20 cellular contexts compared by ENCODE assay signal in genomic region chr13:30983431-30983830, GRCh38. TPM values are rescaled to one million over a fixed set of nuclear protein-coding genes. Genes with fewer than 3 reads are reported as not detected.
DNase-seq lines count a peak whose midpoint lies in the region; ATAC-seq, FAIRE-seq and TF ChIP-seq lines count a peak whose summit lies in the region.
"Had no signal": no experiment of that assay in that cellular context is flagged by ENCODE, and none has a peak within 500 bp of the region (broad histone marks: within the 10 kb centered on the region; RNA-seq: fewer than 3 reads in every experiment).

No MANE protein-coding gene starts in this region.

- TF ChIP-seq EP300 in H1 (IDR thresholded peaks at IDR 0.05; ENCODE audit: borderline replicate concordance in 1 of 2, low read depth in 2 of 2, low read length in 2 of 2) (no peak), gastroesophageal sphincter (IDR thresholded peaks at IDR 0.05) (no peak)

- H2BK120ac ChIP-seq in H9 (ENCODE audit: low read depth, low read length, poor library complexity, severe bottlenecking) (no peak overlapping the region), IMR-90 (ENCODE audit: low read depth, low read length) (peak overlapping the region; percentile 35; the same call in 1 of the 2 replicates), H1 (replicated peaks; ENCODE audit: low read depth, low read length) (no peak overlapping the region), mesendoderm (ENCODE audit: low read depth, low read length) (no peak overlapping the region)

- H3K4me2 ChIP-seq in H9 (ENCODE audit: insufficient read depth, insufficient read length, low read length): no peak overlapping the region
- no peak overlapping the region for H3K4me2 ChIP-seq in IMR-90 (ENCODE audit: low read depth, low read length)
- peak overlapping the region; percentile 6 to 18; a peak in 2 of 4 replicates for H3K4me2 ChIP-seq in H1 (ENCODE audit: insufficient read depth in 1 of 2, low read depth in 2 of 2, low read length in 2 of 2)
- H3K4me2 ChIP-seq in mesendoderm (ENCODE audit: low read length): no peak overlapping the region
- H3K4me2 ChIP-seq: BLaER1 treated with 17β-estradiol and CSF1 and Interleukin-3, amounts not matched to agents 10 nM and 100 nM had no signal

- peaks cover 3% of the 10 kb centered on the region; the same call in 1 of the 2 replicates for H3K9me1 ChIP-seq in IMR-90 (ENCODE audit: insufficient read depth, low read length)

- H3K79me1 ChIP-seq in H9 (ENCODE audit: insufficient read depth, low read depth, low read length, poor library complexity, severe bottlenecking): no peaks in the 10 kb centered on the region
- H3K79me1 ChIP-seq in IMR-90 (ENCODE audit: low read depth in 1 of 2, low read length in 2 of 2): no peaks in the 10 kb centered on the region
- no peaks in the 10 kb centered on the region for H3K79me1 ChIP-seq in H1 (ENCODE audit: low read depth, low read length)
- H3K79me1 ChIP-seq in mesendoderm (ENCODE audit: low read length): no peaks in the 10 kb centered on the region

- no peak overlapping the region for H3K27ac ChIP-seq in H9 (ENCODE audit: insufficient read length, low read depth, low read length)
- no peak overlapping the region for H3K27ac ChIP-seq in IMR-90 (ENCODE audit: insufficient read depth, low read length)
- no peak overlapping the region for H3K27ac ChIP-seq in H1 (ENCODE audit: low read depth, low read length)
- H3K27ac ChIP-seq in mesendoderm (ENCODE audit: low read depth, low read length): no peak overlapping the region
- no peak overlapping the region for H3K27ac ChIP-seq in RWPE1
- no peak overlapping the region for H3K27ac ChIP-seq in gastroesophageal sphincter
- H3K27ac ChIP-seq: BLaER1 treated with 17β-estradiol and CSF1 and Interleukin-3, amounts not matched to agents 10 nM and 100 nM had no signal

- H3K9me3 ChIP-seq in H9 (ENCODE audit: control insufficient read depth, low read depth, low read length) (no peaks in the 10 kb centered on the region), IMR-90 (ENCODE audit: control insufficient read depth, insufficient read depth, low read length) (no peaks in the 10 kb centered on the region), H1 (ENCODE audit: insufficient read depth in 2 of 2, low read depth in 1 of 2, low read length in 1 of 2) (no peaks in the 10 kb centered on the region), gastroesophageal sphincter (no peaks in the 10 kb centered on the region)
- H3K9me3 ChIP-seq: BLaER1 treated with 17β-estradiol and CSF1 and Interleukin-3, amounts not matched to agents 10 nM and 100 nM had no signal

- H3K4me1 ChIP-seq in H9 (ENCODE audit: insufficient read depth, low read length): peaks cover 7% of the 10 kb centered on the region; the same call in 1 of the 2 replicates
- H3K4me1 ChIP-seq in IMR-90 (ENCODE audit: control insufficient read depth, insufficient read depth, low read length): peaks cover 9% of the 10 kb centered on the region
- H3K4me1 ChIP-seq in H1 (replicated peaks in 1 of 4; ENCODE audit: control insufficient read depth in 3 of 4, insufficient read depth in 4 of 4, low read length in 3 of 4): peaks cover 0 to 3% (median 0%) of the 10 kb centered on the region in 4 experiments; a peak in 1 of 7 replicates
- no peaks in the 10 kb centered on the region for H3K4me1 ChIP-seq in mesendoderm (ENCODE audit: control insufficient read depth, low read depth, low read length)
- no peaks in the 10 kb centered on the region for H3K4me1 ChIP-seq in gastroesophageal sphincter
- H3K4me1 ChIP-seq: BLaER1 treated with 17β-estradiol and CSF1 and Interleukin-3, amounts not matched to agents 10 nM and 100 nM had no signal

- H2AFZ ChIP-seq in H9 (ENCODE audit: low read length) (no peak overlapping the region), IMR-90 (replicated peaks; ENCODE audit: low read length, poor library complexity) (no peak overlapping the region), H1 (ENCODE audit: low read length) (no peak overlapping the region)

- TF ChIP-seq RAD21 in IMR-90 (IDR thresholded peaks at IDR 0.05; ENCODE audit: low read length) (no peak), H1 (IDR thresholded peaks at IDR 0.05 in 1 of 2, conservative IDR thresholded peaks at IDR 0.05 in 1 of 2; ENCODE audit: low read depth in 2 of 2, low read length in 2 of 2) (no peak)

- H2AK9ac ChIP-seq in IMR-90 (replicated peaks; ENCODE audit: low read depth, low read length, poor library complexity): peak overlapping the region; percentile 62

- H3K36me3 ChIP-seq in IMR-90 (ENCODE audit: control insufficient read depth, insufficient read depth, low read length) (no peaks in the 10 kb centered on the region), H1 (ENCODE audit: control insufficient read depth in 2 of 4, insufficient read depth in 4 of 4, low read length in 3 of 4) (no peaks in the 10 kb centered on the region), mesendoderm (ENCODE audit: control insufficient read depth, insufficient read depth, low read length) (no peaks in the 10 kb centered on the region), gastroesophageal sphincter (no peaks in the 10 kb centered on the region)
- H3K36me3 ChIP-seq: BLaER1 treated with 17β-estradiol and CSF1 and Interleukin-3, amounts not matched to agents 10 nM and 100 nM had no signal

- peak; percentile 42 for FAIRE-seq in H1 (lab: Jason Lieb, UNC)
- FAIRE-seq: HTR-8/SVneo had no signal

- TF ChIP-seq POLR2A in IMR-90 (IDR thresholded peaks at IDR 0.05; ENCODE audit: low read depth, low read length) (no peak), H1 (IDR thresholded peaks at IDR 0.05; ENCODE audit: control extremely low read depth in 1 of 2, low read depth in 2 of 2, low read length in 2 of 2) (no peak), gastroesophageal sphincter (IDR thresholded peaks at IDR 0.05) (no peak)

- no peak overlapping the region for H3K4ac ChIP-seq in H9 (ENCODE audit: low read depth, low read length)
- H3K4ac ChIP-seq in IMR-90 (ENCODE audit: low read depth, low read length): no peak overlapping the region
- no peak overlapping the region for H3K4ac ChIP-seq in H1 (replicated peaks; ENCODE audit: insufficient read length, low read depth, low read length)
- no peak overlapping the region for H3K4ac ChIP-seq in mesendoderm (ENCODE audit: low read depth, low read length)

- H2BK15ac ChIP-seq in H9 (ENCODE audit: low read depth, low read length) (no peak overlapping the region), IMR-90 (ENCODE audit: low read depth, low read length) (peak overlapping the region; percentile 95; the same call in 2 of the 3 replicates), H1 (ENCODE audit: low read length) (no peak overlapping the region), mesendoderm (replicated peaks; ENCODE audit: low read depth) (no peak overlapping the region)

- H4K5ac ChIP-seq in H9 (ENCODE audit: insufficient read length, low read depth, low read length): no peak overlapping the region
- H4K5ac ChIP-seq in IMR-90 (ENCODE audit: low read depth, low read length): no peak overlapping the region
- H4K5ac ChIP-seq in H1 (ENCODE audit: insufficient read length, low read depth, low read length): no peak overlapping the region
- no peak overlapping the region for H4K5ac ChIP-seq in mesendoderm (ENCODE audit: low read length)

- POLR2A ChIA-PET in IMR-90 (lab: Charles Lee; ENCODE audit: unreplicated experiment) (no interaction called here), H1 (lab: Charles Lee; ENCODE audit: partially characterized antibody) (no interaction called here), RWPE1 (lab: Yijun Ruan, JAX; ENCODE audit: low non-redundant PET) (no interaction called here)

- H3K14ac ChIP-seq in H9 (ENCODE audit: insufficient read depth, low read length): no peak overlapping the region
- 0 out of 2 replicates have a peak overlapping the region, but pooled peaks have one; percentile 19 for H3K14ac ChIP-seq in IMR-90 (replicated peaks; ENCODE audit: low read depth, low read length)
- no peak overlapping the region for H3K14ac ChIP-seq in H1 (ENCODE audit: insufficient read length)

- H3K18ac ChIP-seq in H9 (ENCODE audit: insufficient read length, low read depth, low read length) (no peak overlapping the region), IMR-90 (ENCODE audit: low read depth, low read length) (no peak overlapping the region; the same call in 1 of the 2 replicates), H1 (ENCODE audit: extremely low read depth, low read length) (no peak overlapping the region), mesendoderm (ENCODE audit: low read length) (no peak overlapping the region)

- TF ChIP-seq CTCF in H9 (conservative IDR thresholded peaks at IDR 0.05) (no peak), IMR-90 (conservative IDR thresholded peaks at IDR 0.05; ENCODE audit: low read depth, low read length) (no peak), H1 (IDR thresholded peaks at IDR 0.05; ENCODE audit: control extremely low read depth in 1 of 3, insufficient read depth in 1 of 3, low read depth in 1 of 3, low read length in 3 of 3) (no peak), RWPE1 (conservative IDR thresholded peaks at IDR 0.05; ENCODE audit: low read depth) (no peak), gastroesophageal sphincter (IDR thresholded peaks at IDR 0.05) (no peak)

- DNase-seq in H9 (no peak), IMR-90 (no peak), H1 (ENCODE audit: low read depth in 1 of 2, low spot score in 2 of 2) (no peak), mesendoderm (peak; percentile 31), NCI-H446 (lab: John Stamatoyannopoulos, UW) (no peak), RWPE1 (ENCODE audit: low spot score) (no peak)
- DNase-seq in effector CD4-positive, alpha-beta T cell: no peak
- DNase-seq: ACHN; Calu3; CD4-positive, CD25-positive, alpha-beta regulatory T cell; DMS 273 treated with DMSO at 0.1 percent for 48 hours; GOT3; HCEC 1CT; HFFc6 had no signal

- no peaks in the 10 kb centered on the region for H3K27me3 ChIP-seq in H9 (ENCODE audit: insufficient read depth, low read length)
- H3K27me3 ChIP-seq in IMR-90 (ENCODE audit: control insufficient read depth, insufficient read depth, low read length): no peaks in the 10 kb centered on the region
- H3K27me3 ChIP-seq in H1 (replicated peaks in 1 of 4; ENCODE audit: control insufficient read depth in 3 of 4, extremely low read depth in 1 of 4, insufficient read depth in 3 of 4, low read length in 3 of 4): no peaks in the 10 kb centered on the region
- H3K27me3 ChIP-seq in mesendoderm (ENCODE audit: insufficient read depth, low read length, poor library complexity): no peaks in the 10 kb centered on the region
- H3K27me3 ChIP-seq in gastroesophageal sphincter: no peaks in the 10 kb centered on the region
- H3K27me3 ChIP-seq: BLaER1 treated with 17β-estradiol and CSF1 and Interleukin-3, amounts not matched to agents 10 nM and 100 nM had no signal

- no CpG with 5 or more reads among the region's 4 CpGs for WGBS in H9 (ENCODE audit: extremely low coverage, insufficient read length, low lambda C conversion rate)
- no CpG with 5 or more reads among the region's 4 CpGs for WGBS in IMR-90 (ENCODE audit: extremely low coverage in 2 of 2, insufficient read length in 1 of 2), 2 experiments
- 59% methylated on average over 4 of the region's 4 CpGs; no CpG with 5 or more reads in 1 of the 2 experiments for WGBS in H1 (ENCODE audit: extremely low coverage in 1 of 2, insufficient coverage in 1 of 2, insufficient read length in 1 of 2, insufficient replicate concordance in 2 of 2, low coverage in 1 of 2, low lambda C conversion rate in 2 of 2, missing lambda C conversion rate in 1 of 2), 2 experiments
- no CpG with 5 or more reads among the region's 4 CpGs for WGBS in mesendoderm (ENCODE audit: extremely low coverage, insufficient coverage, low lambda C conversion rate)
- 79 to 86% methylated on average over 3 to 4 of the region's 4 CpGs for WGBS in gastroesophageal sphincter (ENCODE audit: low coverage in 1 of 2), 2 donors

- no peaks in the 10 kb centered on the region for H3K36me3 Mint-ChIP-seq in H9 (ENCODE audit: insufficient read depth in 1 of 3, low read depth in 3 of 3)
- H3K36me3 Mint-ChIP-seq: CD4-positive, CD25-positive, alpha-beta regulatory T cell had no signal

- H4K8ac ChIP-seq in H9 (replicated peaks; ENCODE audit: insufficient read length, low read depth, low read length) (no peak overlapping the region), IMR-90 (ENCODE audit: low read depth in 2 of 2, low read length in 2 of 2) (peak overlapping the region in 1 of 2 experiments; percentile 28; a peak in 1 of 4 replicates), H1 (ENCODE audit: extremely low read depth, insufficient read depth, low read length) (no peak overlapping the region), mesendoderm (ENCODE audit: low read depth, low read length) (no peak overlapping the region)

- H3K23ac ChIP-seq in H9 (ENCODE audit: insufficient read length, low read depth, low read length) (no peak overlapping the region), IMR-90 (ENCODE audit: low read depth, low read length) (no peak overlapping the region), H1 (ENCODE audit: insufficient read length) (no peak overlapping the region), mesendoderm (ENCODE audit: low read length) (no peak overlapping the region)

- no peaks in the 10 kb centered on the region for H3K79me2 ChIP-seq in H9 (ENCODE audit: insufficient read depth, low read length)
- H3K79me2 ChIP-seq in H1 (ENCODE audit: control insufficient read depth in 1 of 2, insufficient read depth in 2 of 2, low read length in 2 of 2): no peaks in the 10 kb centered on the region
- H3K79me2 ChIP-seq in mesendoderm (ENCODE audit: control insufficient read depth, insufficient read depth, low read length): no peaks in the 10 kb centered on the region

- H3K9me3 Mint-ChIP-seq in H9: no peaks in the 10 kb centered on the region
- H3K9me3 Mint-ChIP-seq: CD4-positive, CD25-positive, alpha-beta regulatory T cell; HFFc6; IgD-negative memory B cell had no signal

- no peak overlapping the region for H3T11ph ChIP-seq in H9 (ENCODE audit: low read length)

- H2BK5ac ChIP-seq in H9 (ENCODE audit: insufficient read length, low read length): no peak overlapping the region
- no peak overlapping the region for H2BK5ac ChIP-seq in IMR-90 (ENCODE audit: low read depth, low read length, poor library complexity, severe bottlenecking)
- H2BK5ac ChIP-seq in H1 (ENCODE audit: low read depth, low read length): no peak overlapping the region
- H2BK5ac ChIP-seq in mesendoderm (ENCODE audit: low read length): no peak overlapping the region

- H3K27ac Mint-ChIP-seq in H9: peak overlapping the region in 2 of 3 experiments; percentile 59 to 81; a peak in 5 of 7 replicates
- H3K27ac Mint-ChIP-seq: CD4-positive, CD25-positive, alpha-beta regulatory T cell; HFFc6; IgD-negative memory B cell had no signal

- H3K4me1 Mint-ChIP-seq in H9: peaks cover 29 to 36% of the 10 kb centered on the region in 2 experiments
- H3K4me1 Mint-ChIP-seq: CD4-positive, CD25-positive, alpha-beta regulatory T cell; IgD-negative memory B cell had no signal

- dilution Hi-C loops in IMR-90 (cut with HindIII; ENCODE audit: low sequenced_read_pairs, unreplicated experiment): no loop called here

- H4K91ac ChIP-seq in H9 (ENCODE audit: insufficient read length, low read depth, low read length) (no peak overlapping the region), IMR-90 (ENCODE audit: insufficient read depth, low read depth, low read length) (peak overlapping the region; percentile 29), H1 (replicated peaks; ENCODE audit: insufficient read length, low read length) (no peak overlapping the region)

- no peak overlapping the region for H3K9ac ChIP-seq in H9 (ENCODE audit: extremely low read depth, insufficient read length, low read length)
- H3K9ac ChIP-seq in IMR-90 (ENCODE audit: low read depth, low read length): no peak overlapping the region
- no peak overlapping the region for H3K9ac ChIP-seq in H1 (replicated peaks in 1 of 4; ENCODE audit: extremely low read depth in 1 of 4, low read depth in 3 of 4, low read length in 3 of 4)
- no peak overlapping the region for H3K9ac ChIP-seq in mesendoderm (ENCODE audit: low read length)
- H3K9ac ChIP-seq: BLaER1 treated with 17β-estradiol and CSF1 and Interleukin-3, amounts not matched to agents 10 nM and 100 nM had no signal

- intact Hi-C loops in IMR-90 (cut with micrococcal nuclease): no loop called here

- H4K20me1 ChIP-seq in H9 (ENCODE audit: control insufficient read depth, insufficient read depth, insufficient read length) (no peaks in the 10 kb centered on the region), IMR-90 (ENCODE audit: insufficient read depth, low read length) (no peaks in the 10 kb centered on the region), H1 (replicated peaks in 1 of 2; ENCODE audit: control insufficient read depth in 1 of 2, insufficient read depth in 2 of 2, low read length in 2 of 2) (no peaks in the 10 kb centered on the region)
- H4K20me1 ChIP-seq: BLaER1 treated with 17β-estradiol and CSF1 and Interleukin-3, amounts not matched to agents 10 nM and 100 nM had no signal

- CTCF ChIA-PET in IMR-90 (lab: Yijun Ruan, JAX): no interaction called here
- CTCF ChIA-PET in H1 (lab: Charles Lee; ENCODE audit: partially characterized antibody): interaction anchor here (1.1 to 1.7 kb wide), 3 partner anchors 13 to 67 kb away, joined by 3 to 4 read pairs (median 4); no protein-coding TSS in a partner anchor
- CTCF ChIA-PET in RWPE1 (lab: Yijun Ruan, JAX): no interaction called here

- in situ Hi-C loops in IMR-90 (cut with MboI; ENCODE audit: low sequenced_read_pairs): no loop called here

- H3K4me3 Mint-ChIP-seq in H9: no peak overlapping the region
- H3K4me3 Mint-ChIP-seq: CD4-positive, CD25-positive, alpha-beta regulatory T cell; HFFc6; IgD-negative memory B cell had no signal

- ATAC-seq in IMR-90 (ENCODE audit: low read depth) (no peak), gastroesophageal sphincter (no peak)

- no TSS peak for BruUV-seq in IMR-90 (replicated peaks; lab: Mats Ljungman, UMichigan)

- no peak overlapping the region for H2BK12ac ChIP-seq in H9 (ENCODE audit: insufficient read length, low read depth, low read length)
- no peak overlapping the region for H2BK12ac ChIP-seq in H1 (ENCODE audit: low read depth, low read length)

- no peak overlapping the region for H2AK5ac ChIP-seq in H9 (ENCODE audit: insufficient read length, low read length)
- H2AK5ac ChIP-seq in IMR-90 (ENCODE audit: low read depth, low read length): peak overlapping the region; percentile 22; the same call in 1 of the 2 replicates
- no peak overlapping the region for H2AK5ac ChIP-seq in H1 (ENCODE audit: low read depth, low read length)
- no peak overlapping the region for H2AK5ac ChIP-seq in mesendoderm (ENCODE audit: low read length)

- H2BK20ac ChIP-seq in H9 (ENCODE audit: low read depth, low read length, poor library complexity, severe bottlenecking): no peak overlapping the region
- peak overlapping the region; percentile 8; the same call in 1 of the 2 replicates for H2BK20ac ChIP-seq in IMR-90 (ENCODE audit: low read depth, low read length)
- no peak overlapping the region for H2BK20ac ChIP-seq in H1 (ENCODE audit: low read length)

- H3K56ac ChIP-seq in H9 (ENCODE audit: insufficient read length, low read depth, low read length) (no peak overlapping the region), IMR-90 (ENCODE audit: extremely low read depth, insufficient read depth, low read length) (no peak overlapping the region), H1 (replicated peaks; ENCODE audit: insufficient read length, low read depth, low read length) (no peak overlapping the region), mesendoderm (ENCODE audit: low read length) (no peak overlapping the region)

- H3K23me2 ChIP-seq in H9 (ENCODE audit: insufficient read length, low read depth, low read length, poor library complexity, severe bottlenecking) (no peaks in the 10 kb centered on the region), H1 (ENCODE audit: low read depth, low read length) (no peaks in the 10 kb centered on the region)

- no peaks in the 10 kb centered on the region for H3K27me3 Mint-ChIP-seq in H9 (ENCODE audit: low read depth)

- no peak overlapping the region for H3K4me3 ChIP-seq in IMR-90 (ENCODE audit: insufficient read depth, low read depth, low read length)
- no peak overlapping the region for H3K4me3 ChIP-seq in H1 (ENCODE audit: extremely low read depth in 1 of 4, insufficient read depth in 2 of 4, low read depth in 3 of 4, low read length in 4 of 4)
- H3K4me3 ChIP-seq in mesendoderm (ENCODE audit: low read length): no peak overlapping the region
- H3K4me3 ChIP-seq in gastroesophageal sphincter: no peak overlapping the region
- H3K4me3 ChIP-seq: BLaER1 treated with 17β-estradiol and CSF1 and Interleukin-3, amounts not matched to agents 10 nM and 100 nM had no signal

RNA-seq across cellular contexts. Expression of gene TEX26, which starts 51.0 kb away (rescaled TPM):
- total RNA-seq in H9 (2021) (not detected in 2 replicates), IMR-90 (2012; rRNA removed) (not detected in 2 replicates), gastroesophageal sphincter (1 to 10 TPM in 1 of 4 donors, under 1 TPM in 1, not detected in 2; 0.27 to 1.7 TPM)
- polyA plus RNA-seq in IMR-90 (2012; rRNA removed) (not detected in 2 replicates), H1 (2011; rRNA removed) (not detected in 2 replicates)
- polyA plus RNA-seq in IMR-90 (2012; cell fraction: cytosol; rRNA removed): not detected in 2 replicates
- polyA plus RNA-seq in IMR-90 (2012; cell fraction: nucleus; rRNA removed; ENCODE audit: low replicate concordance): not detected in 2 replicates
- total RNA-seq in H1 (2021; fragmentation: NEBNext Ultra II Directional; extraction: Animal tissue kit (Norgen Biotek cat#: 25700)): not detected in 2 replicates
- polyA plus RNA-seq in H1 (2011; cell fraction: cytosol; rRNA removed): not detected
- not detected for polyA plus RNA-seq in H1 (2011; cell fraction: nucleus; rRNA removed)
- not detected in 4 replicates for polyA plus RNA-seq in H1 (2012, experiment 1 of 2)
- not detected for polyA plus RNA-seq in H1 (2012, experiment 2 of 2)
- not detected for polyA plus RNA-seq in H1 (2013, experiment 1 of 2)
- polyA plus RNA-seq in H1 (2013, experiment 2 of 2): not detected
- polyA minus RNA-seq in H1 (2011; rRNA and poly(A)+ RNA removed): not detected in 2 replicates
- not detected for polyA minus RNA-seq in H1 (2011; cell fraction: cytosol; rRNA and poly(A)+ RNA removed)
- not detected for polyA minus RNA-seq in H1 (2011; cell fraction: nucleus; rRNA and poly(A)+ RNA removed)
- 0.03 TPM for polyA plus RNA-seq in mesendoderm (2013, experiment 1 of 2)
- not detected for polyA plus RNA-seq in mesendoderm (2013, experiment 2 of 2)
- total RNA-seq: A172; Calu3; CD4-positive, CD25-positive, alpha-beta regulatory T cell; Daoy; HFFc6 had no signal
- polyA plus RNA-seq: CD4-positive, CD25-positive, alpha-beta regulatory T cell; IgD-negative memory B cell had no signal

Comparison
In these comparisons a context has a peak if more than half of its experiments do, and no peak if none do; other contexts are left out.
1. H3K4me2 ChIP-seq: peak in H1 (2 of 2); none in H9 (single experiment), IMR-90 (single experiment) and mesendoderm (single experiment).